In genomic region chr4:63578383-63578782, GRCh38 we compare ENCODE assay signal across 28 cellular contexts.
DNase-seq lines count a peak whose midpoint lies in the region; ATAC-seq and TF ChIP-seq lines count a peak whose summit lies in the region.
"Had no signal": no experiment of that assay in that cellular context is flagged by ENCODE, and none has a peak within 500 bp of the region (broad histone marks: within the 10 kb centered on the region; RNA-seq: fewer than 3 reads in every experiment).

No MANE protein-coding gene starts in this region.

- H3K4me3 Mint-ChIP-seq in chondrocyte (ENCODE audit: unreplicated experiment): no peak overlapping the region
- H3K4me3 Mint-ChIP-seq: activated B cell treated with CpG ODN at 0.5 μM for 24 hours; activated CD8-positive, alpha-beta memory T cell treated with anti-CD3 and anti-CD28 coated beads, Interleukin-2, amount 10 ng/mL, durations not matched to agents 7 days and 5 days; activated naive CD8-positive, alpha-beta T cell treated with anti-CD3 and anti-CD28 coated beads, Interleukin-2, amount 10 ng/mL, durations not matched to agents 7 days and 5 days; B cell; CD8-positive, alpha-beta memory T cell; effector memory CD8-positive, alpha-beta T cell had no signal

- H3K27me3 Mint-ChIP-seq in chondrocyte (ENCODE audit: low read depth): no peaks in the 10 kb centered on the region
- H3K27me3 Mint-ChIP-seq: activated B cell treated with CpG ODN at 0.5 μM for 24 hours; activated CD8-positive, alpha-beta memory T cell treated with anti-CD3 and anti-CD28 coated beads, Interleukin-2, amount 10 ng/mL, durations not matched to agents 7 days and 5 days; activated naive CD8-positive, alpha-beta T cell treated with anti-CD3 and anti-CD28 coated beads, Interleukin-2, amount 10 ng/mL, durations not matched to agents 7 days and 5 days; B cell; CD8-positive, alpha-beta memory T cell; effector memory CD8-positive, alpha-beta T cell had no signal

- H3K27ac Mint-ChIP-seq in chondrocyte (ENCODE audit: unreplicated experiment): no peak overlapping the region
- H3K27ac Mint-ChIP-seq: activated B cell treated with CpG ODN at 0.5 μM for 24 hours; activated CD8-positive, alpha-beta memory T cell treated with anti-CD3 and anti-CD28 coated beads, Interleukin-2, amount 10 ng/mL, durations not matched to agents 7 days and 5 days; activated naive CD8-positive, alpha-beta T cell treated with anti-CD3 and anti-CD28 coated beads, Interleukin-2, amount 10 ng/mL, durations not matched to agents 7 days and 5 days; B cell; CD8-positive, alpha-beta memory T cell; effector memory CD8-positive, alpha-beta T cell had no signal

- no peaks in the 10 kb centered on the region for H3K79me2 ChIP-seq in hepatocyte
- H3K79me2 ChIP-seq: parathyroid adenoma had no signal

- H3K27ac ChIP-seq in aorta (ENCODE audit: low read depth in 1 of 2, low read length in 2 of 2) (no peak overlapping the region), hepatocyte (no peak overlapping the region)
- H3K27ac ChIP-seq: ascending aorta, coronary artery, heart left ventricle, parathyroid adenoma, right atrium auricular region had no signal

- DNase-seq in NCI-H748 (lab: John Stamatoyannopoulos, UW; ENCODE audit: unreplicated experiment): peak; percentile 7
- DNase-seq in NCI-H748 treated with DMSO at 0.1 percent for 48 hours (lab: John Stamatoyannopoulos, UW): no peak
- DNase-seq in NB4 (ENCODE audit: low read depth): no peak
- DNase-seq in chondrocyte (ENCODE audit: low spot score): no peak
- no peak for DNase-seq in aorta
- DNase-seq in hepatocyte (ENCODE audit: low spot score): no peak
- DNase-seq in H7: no peak
- no peak for DNase-seq in NCI-H2171 (lab: John Stamatoyannopoulos, UW)
- DNase-seq: activated B cell treated with CpG ODN at 0.5 μM for 24 hours; activated CD8-positive, alpha-beta memory T cell treated with anti-CD3 and anti-CD28 coated beads, Interleukin-2, amount 10 ng/mL, durations not matched to agents 7 days and 5 days; activated gamma-delta T cell treated with Interleukin-2 at 50 U/mL for 16 hours; activated naive CD8-positive, alpha-beta T cell treated with anti-CD3 and anti-CD28 coated beads, Interleukin-2, amount 10 ng/mL, durations not matched to agents 7 days and 5 days; activated T-cell treated with anti-CD3 and anti-CD28 coated beads, Interleukin-2, amount 50 U/mL, for 48 hours; CD8-positive, alpha-beta memory T cell; effector memory CD8-positive, alpha-beta T cell; heart left ventricle; NCI-H1048; NCI-H1694 treated with DMSO at 0.1 percent for 48 hours; NCI-H524 treated with DMSO at 0.1 percent for 48 hours; small intestine; stimulated activated naive CD4-positive, alpha-beta T cell; T1000 had no signal

- H3K36me3 ChIP-seq in aorta (ENCODE audit: control insufficient read depth in 1 of 2, insufficient read depth in 2 of 2, low read length in 1 of 2) (no peaks in the 10 kb centered on the region), hepatocyte (replicated peaks; ENCODE audit: insufficient read depth, low read depth) (no peaks in the 10 kb centered on the region), H7 (replicated peaks; ENCODE audit: control insufficient read depth, insufficient read depth, low read length) (no peaks in the 10 kb centered on the region)
- H3K36me3 ChIP-seq: ascending aorta, heart left ventricle, right atrium auricular region had no signal

- H3K4me2 ChIP-seq in hepatocyte: no peak overlapping the region

- no peak for TF ChIP-seq POLR2A in NB4 (IDR thresholded peaks at IDR 0.05; ENCODE audit: extremely low read depth, insufficient read length)

- H3K9me2 ChIP-seq in hepatocyte (replicated peaks; ENCODE audit: insufficient read depth): no peaks in the 10 kb centered on the region

- no peak overlapping the region for H2AFZ ChIP-seq in hepatocyte
- H2AFZ ChIP-seq: parathyroid adenoma had no signal

- peaks cover 11% of the 10 kb centered on the region for H3K9me3 Mint-ChIP-seq in chondrocyte (ENCODE audit: low read depth)

- H3K4me1 ChIP-seq in aorta (ENCODE audit: control insufficient read depth in 1 of 2, insufficient read depth in 2 of 2, low read length in 2 of 2) (no peaks in the 10 kb centered on the region), hepatocyte (ENCODE audit: insufficient read depth) (no peaks in the 10 kb centered on the region)
- H3K4me1 ChIP-seq: ascending aorta, heart left ventricle, parathyroid adenoma, right atrium auricular region had no signal

- no peaks in the 10 kb centered on the region for H4K20me1 ChIP-seq in hepatocyte (ENCODE audit: insufficient read depth, poor library complexity, severe bottlenecking)

- H3K9me3 ChIP-seq in aorta (ENCODE audit: control insufficient read depth, low read length) (peaks cover 1% of the 10 kb centered on the region), hepatocyte (ENCODE audit: low read depth) (no peaks in the 10 kb centered on the region)
- H3K9me3 ChIP-seq: ascending aorta had no signal

- TF ChIP-seq CTCF in NB4 (IDR thresholded peaks at IDR 0.05; ENCODE audit: low read depth, low read length) (peak; percentile 7), chondrocyte (IDR thresholded peaks at IDR 0.05) (peak; percentile 33), hepatocyte (IDR thresholded peaks at IDR 0.05; ENCODE audit: poor library complexity) (no peak)

- no peak overlapping the region for H3K4me3 ChIP-seq in NB4 (ENCODE audit: low read depth, low read length)
- no peak overlapping the region for H3K4me3 ChIP-seq in aorta (ENCODE audit: low read length in 2 of 2)
- H3K4me3 ChIP-seq in hepatocyte: no peak overlapping the region
- H3K4me3 ChIP-seq in H7 (ENCODE audit: insufficient read depth, low read depth, low read length): no peak overlapping the region
- H3K4me3 ChIP-seq: ascending aorta, coronary artery, heart left ventricle, right atrium auricular region had no signal

- no peak for ATAC-seq in aorta (ENCODE audit: low FRiP score)
- ATAC-seq: activated CD8-positive, alpha-beta memory T cell treated with anti-CD3 and anti-CD28 coated beads, Interleukin-2, amount 10 ng/mL, durations not matched to agents 7 days and 5 days; effector memory CD8-positive, alpha-beta T cell; esophagus mucosa; heart left ventricle had no signal

- peaks cover 3% of the 10 kb centered on the region for H3K36me3 Mint-ChIP-seq in chondrocyte (ENCODE audit: low read depth)
- H3K36me3 Mint-ChIP-seq: activated CD8-positive, alpha-beta memory T cell treated with anti-CD3 and anti-CD28 coated beads, Interleukin-2, amount 10 ng/mL, durations not matched to agents 7 days and 5 days; activated naive CD8-positive, alpha-beta T cell treated with anti-CD3 and anti-CD28 coated beads, Interleukin-2, amount 10 ng/mL, durations not matched to agents 7 days and 5 days; CD8-positive, alpha-beta memory T cell had no signal

- intact Hi-C loops in aorta (cut with DNase I): no loop called here

- H3K4me1 Mint-ChIP-seq in chondrocyte (ENCODE audit: low read depth): no peaks in the 10 kb centered on the region
- H3K4me1 Mint-ChIP-seq: activated B cell treated with CpG ODN at 0.5 μM for 24 hours; activated CD8-positive, alpha-beta memory T cell treated with anti-CD3 and anti-CD28 coated beads, Interleukin-2, amount 10 ng/mL, durations not matched to agents 7 days and 5 days; activated naive CD8-positive, alpha-beta T cell treated with anti-CD3 and anti-CD28 coated beads, Interleukin-2, amount 10 ng/mL, durations not matched to agents 7 days and 5 days; B cell; CD8-positive, alpha-beta memory T cell had no signal

- H3K27me3 ChIP-seq in aorta (ENCODE audit: control insufficient read depth in 1 of 2, insufficient read depth in 2 of 2, low read length in 1 of 2) (no peaks in the 10 kb centered on the region), hepatocyte (no peaks in the 10 kb centered on the region), H7 (ENCODE audit: control insufficient read depth, insufficient read depth, low read length) (no peaks in the 10 kb centered on the region)
- H3K27me3 ChIP-seq: ascending aorta, heart left ventricle, right atrium auricular region had no signal
